Comparison of ENCODE assay signal across 8 cellular contexts in the genomic region with DNA sequence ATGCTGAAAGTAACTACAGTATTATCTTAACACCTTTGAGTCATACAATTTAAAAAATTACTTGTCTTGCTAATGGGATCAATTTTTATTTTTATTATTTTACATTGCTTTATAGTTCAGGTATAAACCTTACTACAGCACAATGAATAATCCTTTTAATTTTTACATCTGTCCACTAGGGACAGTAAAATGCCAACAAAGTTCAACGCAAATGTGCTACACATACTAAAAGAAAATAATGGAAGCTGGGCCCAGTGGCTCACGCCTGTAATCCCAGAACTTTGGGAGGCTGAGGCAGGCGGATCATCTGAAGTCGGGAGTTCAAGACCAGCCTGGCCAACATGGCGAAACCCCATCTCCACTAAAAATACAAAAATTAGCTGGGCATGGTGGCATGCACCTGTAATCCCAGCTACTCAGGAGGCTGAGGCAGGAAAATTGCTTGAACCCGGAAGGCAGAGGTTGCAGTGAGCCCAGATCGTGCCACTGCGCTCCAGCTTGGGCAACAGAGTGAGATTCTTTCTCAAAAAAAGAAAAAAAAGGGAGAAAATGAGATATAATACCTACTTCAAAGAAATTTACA.
DNase-seq lines count a peak whose midpoint lies in the region; ATAC-seq, FAIRE-seq and TF ChIP-seq lines count a peak whose summit lies in the region.
"Not testable (repeated sequence)": the region's sequence is repeated elsewhere in the genome, so short reads cannot be mapped to it uniquely, and the experiment has no call there.

No MANE protein-coding gene starts in this region.

- not testable (repeated sequence) for H3K4me1 ChIP-seq in heart left ventricle

- H3K9me3 ChIP-seq in heart left ventricle: not testable (repeated sequence)

- intact Hi-C loops in heart left ventricle (cut with DNase I): loop anchor here in 1 of 10 donors (10.0 kb wide), 1 partner anchor 48 kb away; no protein-coding TSS in a partner anchor

- ATAC-seq in heart left ventricle: peak in 1 of 4 donors; percentile 50

- not testable (repeated sequence) for H3K27me3 ChIP-seq in HL-60 (ENCODE audit: insufficient read depth, poor library complexity, severe bottlenecking); bronchial epithelial cell (ENCODE audit: control insufficient read depth, insufficient read depth, low read length); heart left ventricle

- H3K4me3 ChIP-seq in HL-60 (replicated peaks; ENCODE audit: insufficient read depth, low read length); bronchial epithelial cell (ENCODE audit: low read depth, low read length); heart left ventricle: not testable (repeated sequence)

- peak; percentile 41 for DNase-seq in DMS114 treated with DMSO at 0.1 percent for 48 hours (lab: John Stamatoyannopoulos, UW; ENCODE audit: unreplicated experiment)
- DNase-seq in HL-60 (ENCODE audit: low read depth in 1 of 2, low spot score in 1 of 2): peak in 1 of 2 experiments; percentile 3
- peak; percentile 16 for DNase-seq in NCI-H460 (ENCODE audit: extremely low read depth, low read depth)
- peak; percentile 17 for DNase-seq in SW480 (ENCODE audit: low spot score)
- DNase-seq in bronchial epithelial cell (ENCODE audit: low read depth): peak; percentile 32
- not testable (repeated sequence) for DNase-seq in heart left ventricle
- DNase-seq in myocyte (ENCODE audit: low read depth): peak; percentile 7

- TF ChIP-seq CTCF in 22Rv1 (IDR thresholded peaks at IDR 0.05) (peak; percentile 75), HL-60 (IDR thresholded peaks at IDR 0.05; ENCODE audit: insufficient read depth, low read length) (peak; percentile 10), bronchial epithelial cell (IDR thresholded peaks at IDR 0.05; ENCODE audit: insufficient read depth, low read length, severe bottlenecking) (peak; percentile 10), heart left ventricle (IDR thresholded peaks at IDR 0.05) (peak in 9 of 12 donors; percentile 6 to 44 (median 28))

- not testable (repeated sequence) for TF ChIP-seq POLR2A in heart left ventricle (IDR thresholded peaks at IDR 0.05)

- WGBS in heart left ventricle, 4 donors: 81 to 89% (median 88%) methylated on average over 8 of the region's 8 CpGs

- not testable (repeated sequence) for H3K27ac ChIP-seq in 22Rv1; HL-60 (replicated peaks); heart left ventricle

- H3K36me3 ChIP-seq in bronchial epithelial cell (ENCODE audit: control insufficient read depth, insufficient read depth, low read length): not testable (repeated sequence)
- H3K36me3 ChIP-seq in heart left ventricle: peaks cover 0 to 100% (median 89%) of the 10 kb centered on the region in 9 donors

- not testable (repeated sequence) for FAIRE-seq in bronchial epithelial cell (lab: Jason Lieb, UNC)

Comparison
In these comparisons a context has a peak if more than half of its experiments do, and no peak if none do; other contexts are left out.
1. CTCF ChIP-seq: peak in every context shown above with its lines; median percentile 75 in 22Rv1; 28 in heart left ventricle; 10 in HL-60; 10 in bronchial epithelial cell.